ENCODE assay signal across 8 cellular contexts in the genomic region with DNA sequence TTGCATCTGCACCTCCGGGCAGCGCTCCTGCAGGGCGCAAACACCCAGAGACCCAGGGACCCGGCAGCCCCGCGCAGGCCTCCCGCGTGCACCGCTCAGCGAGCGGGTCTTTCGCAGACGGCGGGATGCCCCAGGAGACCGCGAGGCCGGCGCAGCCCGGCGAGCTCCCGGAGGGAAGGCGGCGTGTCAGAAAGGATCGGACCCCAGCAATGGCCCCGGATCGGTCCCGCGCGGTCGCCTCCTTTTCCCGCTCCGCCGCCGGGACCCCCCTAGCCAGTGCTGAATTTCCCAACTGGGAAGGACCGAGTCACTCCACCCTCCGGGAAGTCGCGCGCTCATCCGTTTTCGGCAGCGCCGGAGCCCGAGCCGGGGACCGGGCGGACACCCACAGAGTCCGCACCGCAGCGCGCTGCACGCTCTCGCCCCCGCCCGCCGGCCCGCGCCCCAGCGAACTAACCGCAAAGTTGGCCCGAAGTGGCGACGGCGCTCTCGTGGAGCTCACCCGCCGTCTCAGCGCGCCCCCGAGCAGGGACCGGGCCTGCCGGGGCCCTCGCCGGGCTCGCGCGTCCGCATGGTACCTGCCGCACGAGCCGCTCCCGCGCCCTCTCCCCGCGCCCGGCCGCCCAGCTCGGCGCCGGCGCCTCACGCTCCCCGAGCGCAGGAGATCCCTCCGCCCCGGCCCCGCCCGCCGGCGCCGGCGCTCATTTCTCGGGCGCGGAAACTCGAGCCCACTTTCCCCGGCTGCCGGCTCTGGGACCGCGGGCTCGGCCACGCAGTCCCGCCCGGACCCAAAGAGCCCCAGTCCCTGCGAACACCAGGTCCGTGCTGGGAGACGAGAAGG. TPM values are rescaled to one million over a fixed set of nuclear protein-coding genes. Genes with fewer than 3 reads are reported as not detected.
DNase-seq lines count a peak whose midpoint lies in the region; ATAC-seq, FAIRE-seq and TF ChIP-seq lines count a peak whose summit lies in the region.

A gene with protein sequence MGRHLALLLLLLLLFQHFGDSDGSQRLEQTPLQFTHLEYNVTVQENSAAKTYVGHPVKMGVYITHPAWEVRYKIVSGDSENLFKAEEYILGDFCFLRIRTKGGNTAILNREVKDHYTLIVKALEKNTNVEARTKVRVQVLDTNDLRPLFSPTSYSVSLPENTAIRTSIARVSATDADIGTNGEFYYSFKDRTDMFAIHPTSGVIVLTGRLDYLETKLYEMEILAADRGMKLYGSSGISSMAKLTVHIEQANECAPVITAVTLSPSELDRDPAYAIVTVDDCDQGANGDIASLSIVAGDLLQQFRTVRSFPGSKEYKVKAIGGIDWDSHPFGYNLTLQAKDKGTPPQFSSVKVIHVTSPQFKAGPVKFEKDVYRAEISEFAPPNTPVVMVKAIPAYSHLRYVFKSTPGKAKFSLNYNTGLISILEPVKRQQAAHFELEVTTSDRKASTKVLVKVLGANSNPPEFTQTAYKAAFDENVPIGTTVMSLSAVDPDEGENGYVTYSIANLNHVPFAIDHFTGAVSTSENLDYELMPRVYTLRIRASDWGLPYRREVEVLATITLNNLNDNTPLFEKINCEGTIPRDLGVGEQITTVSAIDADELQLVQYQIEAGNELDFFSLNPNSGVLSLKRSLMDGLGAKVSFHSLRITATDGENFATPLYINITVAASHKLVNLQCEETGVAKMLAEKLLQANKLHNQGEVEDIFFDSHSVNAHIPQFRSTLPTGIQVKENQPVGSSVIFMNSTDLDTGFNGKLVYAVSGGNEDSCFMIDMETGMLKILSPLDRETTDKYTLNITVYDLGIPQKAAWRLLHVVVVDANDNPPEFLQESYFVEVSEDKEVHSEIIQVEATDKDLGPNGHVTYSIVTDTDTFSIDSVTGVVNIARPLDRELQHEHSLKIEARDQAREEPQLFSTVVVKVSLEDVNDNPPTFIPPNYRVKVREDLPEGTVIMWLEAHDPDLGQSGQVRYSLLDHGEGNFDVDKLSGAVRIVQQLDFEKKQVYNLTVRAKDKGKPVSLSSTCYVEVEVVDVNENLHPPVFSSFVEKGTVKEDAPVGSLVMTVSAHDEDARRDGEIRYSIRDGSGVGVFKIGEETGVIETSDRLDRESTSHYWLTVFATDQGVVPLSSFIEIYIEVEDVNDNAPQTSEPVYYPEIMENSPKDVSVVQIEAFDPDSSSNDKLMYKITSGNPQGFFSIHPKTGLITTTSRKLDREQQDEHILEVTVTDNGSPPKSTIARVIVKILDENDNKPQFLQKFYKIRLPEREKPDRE (N-terminal part only) (minus strand): TSS at position 650 of the 841 bp plus-strand sequence. CDS start 14,029 bp downstream, outside the sequence.

- peaks cover 0 to 15% of the 10 kb centered on the region in 2 experiments for H3K36me3 ChIP-seq in keratinocyte (ENCODE audit: control insufficient read depth in 2 of 2, extremely low read depth in 1 of 2, insufficient read depth in 2 of 2, low read length in 2 of 2)
- no peaks in the 10 kb centered on the region for H3K36me3 ChIP-seq in smooth muscle cell (ENCODE audit: low read depth)

- H3K27me3 ChIP-seq in keratinocyte (ENCODE audit: control insufficient read depth, extremely low read depth, insufficient read depth, low read length) (no peaks in the 10 kb centered on the region), smooth muscle cell (ENCODE audit: low read depth) (no peaks in the 10 kb centered on the region)

- H3K79me2 ChIP-seq in keratinocyte (ENCODE audit: control insufficient read depth, insufficient read depth, low read length) (peaks cover 89% of the 10 kb centered on the region), smooth muscle cell (ENCODE audit: low read depth) (peaks cover 76% of the 10 kb centered on the region)

- DNase-seq in NOMO-1 treated with DMSO at 0.1 percent for 48 hours (lab: John Stamatoyannopoulos, UW; ENCODE audit: unreplicated experiment) (peak; percentile 2), NOMO-1 treated with dmso at 0.1 percent for 144 hours (lab: John Stamatoyannopoulos, UW; ENCODE audit: unreplicated experiment) (no peak), NCI-H510A (lab: John Stamatoyannopoulos, UW) (peak; percentile 32), cerebellum (ENCODE audit: low spot score) (peak; percentile 71), keratinocyte (ENCODE audit: low read depth, low spot score) (no peak), smooth muscle cell (lab: John Stamatoyannopoulos, UW; ENCODE audit: unreplicated experiment) (peak; percentile 49), GM19238 (ENCODE audit: insufficient read length, low spot score) (no peak)

- no peak for FAIRE-seq in keratinocyte (lab: Jason Lieb, UNC)

- ATAC-seq in HG02970 (IDR thresholded peaks at IDR 0.05; ENCODE audit: low FRiP score, unreplicated experiment): no peak

- dilution Hi-C loops in keratinocyte (cut with MboI; ENCODE audit: extremely low pct_ligation_motif_present, low sequenced_read_pairs): no loop called here

- no peak for TF ChIP-seq CTCF in keratinocyte (optimal IDR thresholded peaks at IDR 0.05 in 1 of 3, IDR thresholded peaks at IDR 0.05 in 1 of 3, conservative IDR thresholded peaks at IDR 0.05 in 1 of 3; ENCODE audit: extremely low read depth in 1 of 3, insufficient read depth in 2 of 3, low read length in 3 of 3)
- TF ChIP-seq CTCF in smooth muscle cell (IDR thresholded peaks at IDR 0.05; ENCODE audit: borderline replicate concordance, insufficient read depth, poor library complexity, severe bottlenecking): no peak

- H3K27ac ChIP-seq in keratinocyte (ENCODE audit: control insufficient read depth, insufficient read depth, low read length): peak within 1 kb of the TSS; percentile 89
- peak within 1 kb of the TSS; percentile 89 for H3K27ac ChIP-seq in smooth muscle cell (ENCODE audit: low read depth)

- H3K4me3 ChIP-seq in keratinocyte (ENCODE audit: control insufficient read depth in 2 of 3, extremely low read depth in 1 of 3, insufficient read depth in 2 of 3, low read depth in 1 of 3, low read length in 3 of 3) (peak within 1 kb of the TSS; percentile 75 to 99 (median 83)), smooth muscle cell (peak within 1 kb of the TSS; percentile 83)

- H3K9ac ChIP-seq in keratinocyte (ENCODE audit: control insufficient read depth, extremely low read depth, insufficient read depth, low read length): peak within 1 kb of the TSS; percentile 98
- H3K9ac ChIP-seq in smooth muscle cell (ENCODE audit: low read depth): peak within 1 kb of the TSS; percentile 75

- no peak within 1 kb of the TSS for H2AFZ ChIP-seq in keratinocyte (ENCODE audit: control insufficient read depth, low read length)
- peak within 1 kb of the TSS; percentile 79 for H2AFZ ChIP-seq in smooth muscle cell (ENCODE audit: low read depth)

- WGBS in smooth muscle cell (ENCODE audit: low lambda C conversion rate): 2% methylated on average over 93 of the region's 117 CpGs

- H3K4me1 ChIP-seq in keratinocyte (ENCODE audit: control insufficient read depth, extremely low read depth, insufficient read depth, low read length) (peaks cover 40% of the 10 kb centered on the region), smooth muscle cell (ENCODE audit: low read depth) (peaks cover 17% of the 10 kb centered on the region)

- H4K20me1 ChIP-seq in keratinocyte (ENCODE audit: control insufficient read depth, extremely low read depth, insufficient read depth, low read length) (peaks cover 26% of the 10 kb centered on the region), smooth muscle cell (ENCODE audit: low read depth) (peaks cover 67% of the 10 kb centered on the region)

- no peaks in the 10 kb centered on the region for H3K9me3 ChIP-seq in keratinocyte (ENCODE audit: control insufficient read depth, low read depth, low read length)
- H3K9me3 ChIP-seq in smooth muscle cell (replicated peaks; ENCODE audit: low read depth): no peaks in the 10 kb centered on the region

- no peaks in the 10 kb centered on the region for H3F3A ChIP-seq in smooth muscle cell (ENCODE audit: low read depth)

- H3K9me1 ChIP-seq in keratinocyte (ENCODE audit: control insufficient read depth, extremely low read depth, insufficient read depth, low read length): no peaks in the 10 kb centered on the region

- H3K4me2 ChIP-seq in keratinocyte (ENCODE audit: control insufficient read depth, extremely low read depth, insufficient read depth, low read depth, low read length): peak within 1 kb of the TSS; percentile 83
- H3K4me2 ChIP-seq in smooth muscle cell: peak within 1 kb of the TSS; percentile 97

RNA-seq across cellular contexts. Expression of the gene that starts here (rescaled TPM):
- total RNA-seq in cerebellum (85.3 TPM), smooth muscle cell (359 and 395 TPM in 2 replicates)
- polyA plus RNA-seq in keratinocyte (329 to 470 TPM (median 330 TPM) in 3 replicates), smooth muscle cell (42.4 and 65.1 TPM in 2 replicates)
- polyA plus RNA-seq in keratinocyte (2011; ENCODE audit: low read depth): 211 TPM
- polyA plus RNA-seq in keratinocyte (2011; cell fraction: cytosol; rRNA removed): 72.0 and 90.4 TPM in 2 replicates
- polyA plus RNA-seq in keratinocyte (2011; cell fraction: nucleus; rRNA removed): 1,599 and 1,663 TPM in 2 replicates
- 206 and 254 TPM in 2 replicates for polyA plus RNA-seq in keratinocyte (2012; ENCODE audit: low replicate concordance)
- 2,564 to 2,839 TPM (median 2,810 TPM) in 3 replicates for polyA minus RNA-seq in keratinocyte
- 488 TPM for polyA minus RNA-seq in keratinocyte (2011; cell fraction: cytosol; rRNA and poly(A)+ RNA removed)
- polyA minus RNA-seq in keratinocyte (2011; cell fraction: nucleus; rRNA and poly(A)+ RNA removed): 3,580 and 4,840 TPM in 2 replicates

Comparison
In these comparisons a context has a peak if more than half of its experiments do, and no peak if none do; other contexts are left out.
1. DNase-seq: peak in NOMO-1 treated with DMSO at 0.1 percent for 48 hours (single experiment), NCI-H510A (single experiment), cerebellum (single experiment) and smooth muscle cell (single experiment); none in NOMO-1 treated with dmso at 0.1 percent for 144 hours (single experiment), keratinocyte (single experiment) and GM19238 (single experiment).